8 cellular contexts compared by ENCODE assay signal in the genomic region with DNA sequence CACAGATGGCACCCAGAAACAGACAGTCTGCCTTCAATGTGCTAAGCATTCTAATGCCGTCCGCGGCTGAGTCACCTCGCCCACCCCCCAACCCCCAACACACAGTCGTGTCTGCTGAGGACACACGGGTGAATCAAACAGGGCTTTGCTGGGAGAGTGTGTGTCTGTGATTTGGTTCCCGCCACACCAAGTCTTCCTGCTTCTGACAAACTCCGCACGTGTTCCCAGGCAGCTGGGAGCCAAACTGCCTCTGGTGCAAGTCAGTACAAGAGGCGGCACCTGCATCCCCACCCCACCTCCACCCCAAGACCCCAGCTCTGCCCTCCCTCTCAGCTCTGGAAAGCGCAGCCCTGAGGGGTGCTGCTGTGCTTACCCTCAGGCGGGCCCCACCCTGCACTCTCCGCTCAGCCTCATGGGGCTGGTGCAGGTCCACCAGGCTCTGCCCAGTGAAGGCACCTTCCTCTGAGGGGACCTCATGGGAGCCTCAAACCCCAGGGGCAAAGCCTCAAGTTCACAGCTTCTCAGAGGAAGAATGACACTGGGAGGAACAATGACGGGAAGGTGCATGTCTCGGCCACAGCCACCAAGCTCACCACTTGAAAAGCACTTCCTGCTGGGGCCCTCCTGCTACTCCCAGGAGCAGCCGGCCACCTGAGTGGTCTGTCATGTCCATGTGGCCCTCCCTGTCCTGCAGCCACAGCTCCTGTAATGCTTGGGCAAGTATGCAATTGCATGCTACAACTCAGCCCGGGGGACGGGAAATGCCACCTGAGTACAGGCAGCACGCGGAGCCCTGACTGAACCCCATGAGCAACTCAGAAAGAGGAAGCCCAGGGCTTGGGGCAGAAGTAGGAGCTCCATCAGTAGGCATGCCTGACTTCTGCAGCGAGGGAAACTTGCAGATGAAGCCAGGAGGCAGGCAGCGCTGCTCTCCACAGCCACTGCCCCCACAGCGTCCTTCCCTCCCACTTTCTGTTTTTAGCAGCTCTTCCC. TPM values are rescaled to one million over a fixed set of nuclear protein-coding genes. Genes with fewer than 3 reads are reported as not detected.
DNase-seq lines count a peak whose midpoint lies in the region; ATAC-seq and TF ChIP-seq lines count a peak whose summit lies in the region.

No MANE protein-coding gene starts in this region.

- H3K9me3 Mint-ChIP-seq in GM23338 (no peaks in the 10 kb centered on the region), T-cell (no peaks in the 10 kb centered on the region)
- no peaks in the 10 kb centered on the region for H3K9me3 Mint-ChIP-seq in stimulated activated naive CD8-positive, alpha-beta T cell treated with anti-CD3 and anti-CD28 coated beads, Interleukin-15, Interleukin-2, amounts not matched to agents 100 ng/mL and 50 ng/mL, for 24 hours

- H3K36me3 ChIP-seq in GM23338 (ENCODE audit: insufficient read depth) = no peaks in the 10 kb centered on the region

- H2AFZ ChIP-seq in GM23338 = no peak overlapping the region

- POLR2A ChIA-PET in T-cell (lab: Charles Lee) = interaction anchor here (0.6 to 1.4 kb wide), 6 partner anchors 21 to 833 kb away, joined by 3 to 11 read pairs (median 4); a partner anchor contains a TSS

- H3K4me1 ChIP-seq in GM23338 (ENCODE audit: insufficient read depth) = peaks cover 56% of the 10 kb centered on the region

- H3K27me3 ChIP-seq in GM23338 (ENCODE audit: insufficient read depth) = no peaks in the 10 kb centered on the region

- H3K4me1 Mint-ChIP-seq in GM23338 (peaks cover 83% of the 10 kb centered on the region), T-cell (peaks cover 65 to 95% (median 90%) of the 10 kb centered on the region in 3 donors)
- H3K4me1 Mint-ChIP-seq in stimulated activated naive CD8-positive, alpha-beta T cell treated with anti-CD3 and anti-CD28 coated beads, Interleukin-15, Interleukin-2, amounts not matched to agents 100 ng/mL and 50 ng/mL, for 24 hours (ENCODE audit: low read depth) = peaks cover 91% of the 10 kb centered on the region

- CTCF ChIA-PET in T-cell (lab: Charles Lee) = interaction anchor here (0.6 to 1.4 kb wide), 8 partner anchors 14 to 243 kb away, joined by 4 to 7 read pairs (median 6); no protein-coding TSS in a partner anchor

- peaks cover 10% of the 10 kb centered on the region; the same call in 1 of the 2 replicates for H3F3A ChIP-seq in GM23338 (replicated peaks; ENCODE audit: low read depth)

- peak overlapping the region; percentile 72 for H3K4me2 ChIP-seq in GM23338

- ATAC-seq in GM23338 (peak; percentile 3; the same call in 2 of the 3 replicates), T-cell (replicated peaks in 1 of 4) (peak; percentile 33 to 66 (median 58)), GM19452 (IDR thresholded peaks at IDR 0.05; ENCODE audit: unreplicated experiment) (no peak), HG03432 (IDR thresholded peaks at IDR 0.05; ENCODE audit: unreplicated experiment) (no peak)

- H3K36me3 Mint-ChIP-seq in GM23338 (ENCODE audit: low read depth) (no peaks in the 10 kb centered on the region), T-cell (no peaks in the 10 kb centered on the region)
- H3K36me3 Mint-ChIP-seq in stimulated activated naive CD8-positive, alpha-beta T cell treated with anti-CD3 and anti-CD28 coated beads, Interleukin-15, Interleukin-2, amounts not matched to agents 100 ng/mL and 50 ng/mL, for 24 hours (ENCODE audit: low read depth) = no peaks in the 10 kb centered on the region

- H3K79me2 ChIP-seq in GM23338 (replicated peaks; ENCODE audit: insufficient read depth) = peaks cover 99% of the 10 kb centered on the region

- peaks cover 38% of the 10 kb centered on the region for H4K20me1 ChIP-seq in GM23338 (replicated peaks; ENCODE audit: insufficient read depth)

- H3K9me2 ChIP-seq in GM23338 (ENCODE audit: insufficient read depth) = no peaks in the 10 kb centered on the region

- H3K27ac Mint-ChIP-seq in GM23338 (peak overlapping the region; percentile 85; the same call in 1 of the 2 replicates), T-cell (peak overlapping the region; percentile 88 to 90)
- H3K27ac Mint-ChIP-seq in stimulated activated naive CD8-positive, alpha-beta T cell treated with anti-CD3 and anti-CD28 coated beads, Interleukin-15, Interleukin-2, amounts not matched to agents 100 ng/mL and 50 ng/mL, for 24 hours = peak overlapping the region; percentile 92

- DNase-seq in GM23338 (ENCODE audit: low spot score) = peak; percentile 32
- peak; percentile 26 to 77 (median 58) for DNase-seq in T-cell
- peak; percentile 46 for DNase-seq in amniotic epithelial cell (ENCODE audit: low read depth)
- DNase-seq in left kidney (ENCODE audit: low read depth, low spot score) = peak; percentile 72
- no peak for DNase-seq in DMS114 treated with DMSO at 0.1 percent for 48 hours (lab: John Stamatoyannopoulos, UW; ENCODE audit: unreplicated experiment)

- H3K27me3 Mint-ChIP-seq in GM23338 (ENCODE audit: insufficient read depth, low read depth, poor library complexity) (peaks cover 3% of the 10 kb centered on the region), T-cell (no peaks in the 10 kb centered on the region)
- H3K27me3 Mint-ChIP-seq in stimulated activated naive CD8-positive, alpha-beta T cell treated with anti-CD3 and anti-CD28 coated beads, Interleukin-15, Interleukin-2, amounts not matched to agents 100 ng/mL and 50 ng/mL, for 24 hours = no peaks in the 10 kb centered on the region

- H3K4me3 Mint-ChIP-seq in GM23338 (peak overlapping the region; percentile 3; the same call in 1 of the 3 replicates), T-cell (peak overlapping the region; percentile 68 to 86 (median 73))
- H3K4me3 Mint-ChIP-seq in stimulated activated naive CD8-positive, alpha-beta T cell treated with anti-CD3 and anti-CD28 coated beads, Interleukin-15, Interleukin-2, amounts not matched to agents 100 ng/mL and 50 ng/mL, for 24 hours = peak overlapping the region; percentile 90

- H3K4me3 ChIP-seq in GM23338 = no peak overlapping the region

- H3K27ac ChIP-seq in GM23338 (ENCODE audit: low read depth) = peak overlapping the region; percentile 59; the same call in 1 of the 2 replicates

- TF ChIP-seq CTCF in GM23338 (conservative IDR thresholded peaks at IDR 0.05; ENCODE audit: low read depth in 2 of 2) = no peak

RNA-seq across cellular contexts. Expression of a gene that starts 15.1 kb away (rescaled TPM):
- total RNA-seq in GM23338 (2014; rRNA removed; shearing (Covaris generic)) = 24.1 and 30.3 TPM in 2 replicates
- polyA plus RNA-seq in GM23338 (2016; fragmentation: Nextera tagmentation; extraction: Ambion mirVana) = 16.2 and 17.0 TPM in 2 replicates
- 10 to 100 TPM; 32.7 to 67.5 (median 36.9) TPM for total RNA-seq in T-cell

RNA-seq across cellular contexts. Expression of a gene that starts 40.7 kb away (rescaled TPM):
- 13.1 and 15.4 TPM in 2 replicates for total RNA-seq in GM23338 (2014; rRNA removed; shearing (Covaris generic))
- 7.4 and 8.6 TPM in 2 replicates for polyA plus RNA-seq in GM23338 (2016; fragmentation: Nextera tagmentation; extraction: Ambion mirVana)
- total RNA-seq in T-cell = 10 to 100 TPM; 14.7 to 42.0 (median 21.1) TPM

RNA-seq across cellular contexts. Expression of a gene that starts 45.1 kb away (rescaled TPM):
- 31.0 and 31.6 TPM in 2 replicates for total RNA-seq in GM23338 (2014; rRNA removed; shearing (Covaris generic))
- 37.5 and 41.2 TPM in 2 replicates for polyA plus RNA-seq in GM23338 (2016; fragmentation: Nextera tagmentation; extraction: Ambion mirVana)
- 10 to 100 TPM; 52.6 to 76.7 (median 70.3) TPM for total RNA-seq in T-cell

Comparison
In these comparisons a context has a peak if more than half of its experiments do, and no peak if none do; other contexts are left out.
1. ATAC-seq: peak in GM23338 (single experiment) and T-cell (4 of 4); none in GM19452 (single experiment) and HG03432 (single experiment).
2. H3K4me3 Mint-ChIP-seq: peak in every context shown above with its lines; median percentile 90 in stimulated activated naive CD8-positive, alpha-beta T cell treated with anti-CD3 and anti-CD28 coated beads, Interleukin-15, Interleukin-2, amounts not matched to agents 100 ng/mL and 50 ng/mL, for 24 hours; 73 in T-cell; 3 in GM23338.
3. Peak in every context shown above with its lines, with median percentiles within 50 percentile points of each other: H3K27ac Mint-ChIP-seq.